Comparison of ENCODE assay signal across 23 cellular contexts in the genomic region with DNA sequence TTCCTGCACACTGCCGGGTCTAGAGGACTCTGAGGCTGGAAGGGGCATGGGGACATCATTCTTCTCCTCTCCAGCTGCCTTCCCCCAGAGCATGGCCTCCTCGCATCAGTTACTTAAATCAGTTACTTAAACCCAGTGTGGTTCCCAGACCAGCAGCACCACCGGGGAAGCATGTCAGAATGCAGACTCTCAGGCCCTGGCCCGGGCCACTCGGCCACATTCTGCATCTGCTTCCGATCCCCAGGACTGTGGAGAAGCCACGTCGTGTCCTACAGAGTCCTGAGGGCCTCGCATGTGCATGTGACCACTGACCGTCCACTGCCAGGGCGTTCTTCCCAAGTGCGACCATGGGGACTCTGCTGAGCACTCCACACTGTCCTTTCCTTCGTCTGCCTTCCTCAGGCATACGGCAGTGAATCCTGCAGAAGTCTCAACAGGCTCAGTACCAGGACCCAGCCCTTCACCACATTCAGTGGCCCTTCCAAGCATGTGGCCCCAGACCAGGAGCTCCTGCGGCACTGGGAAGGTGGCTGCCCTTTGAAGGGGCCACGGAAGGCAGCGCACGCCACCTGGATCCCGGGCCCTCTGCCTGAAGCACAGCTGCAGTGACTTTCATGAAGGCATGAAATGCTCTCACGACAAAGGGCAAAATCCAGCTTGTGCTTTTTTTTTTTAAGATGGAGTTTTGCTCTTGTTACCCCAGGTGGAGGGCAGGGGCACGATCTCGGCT. TPM values are rescaled to one million over a fixed set of nuclear protein-coding genes. Genes with fewer than 3 reads are reported as not detected.
DNase-seq lines count a peak whose midpoint lies in the region; ATAC-seq, FAIRE-seq and TF ChIP-seq lines count a peak whose summit lies in the region.
"Had no signal": no experiment of that assay in that cellular context is flagged by ENCODE, and none has a peak within 500 bp of the region (broad histone marks: within the 10 kb centered on the region; RNA-seq: fewer than 3 reads in every experiment).

No MANE protein-coding gene starts in this region.

- no peaks in the 10 kb centered on the region for H3K79me2 ChIP-seq in HepG2 (ENCODE audit: insufficient read depth, low read length)

- H3K4me2 ChIP-seq in HepG2 (ENCODE audit: low read depth, low read length), result no peak overlapping the region
- H3K4me2 ChIP-seq: A549 had no signal

- H3K4me1 ChIP-seq in HepG2 (ENCODE audit: insufficient read depth, low read length) (peaks cover 53% of the 10 kb centered on the region), right lobe of liver (peaks cover 0 to 47% (median 23%) of the 10 kb centered on the region in 4 donors), kidney (ENCODE audit: control insufficient read depth in 1 of 2, insufficient read depth in 1 of 2, low read depth in 1 of 2, low read length in 2 of 2) (peaks cover 0 to 8% of the 10 kb centered on the region in 2 donors)

- H3K4me3 ChIP-seq in HepG2 (replicated peaks in 1 of 3; ENCODE audit: insufficient read depth in 1 of 3, low read depth in 2 of 3, low read length in 3 of 3) (no peak overlapping the region), right lobe of liver (no peak overlapping the region), kidney (ENCODE audit: low read length in 2 of 2) (no peak overlapping the region)
- H3K4me3 ChIP-seq: A549, HAP-1 had no signal

- intact Hi-C loops in left cardiac atrium (cut with DNase I), result no loop called here
- intact Hi-C loops in Right ventricle myocardium inferior (cut with DNase I), result no loop called here
- intact Hi-C loops in HepG2 (cut with micrococcal nuclease; ENCODE audit: unreplicated experiment), result no loop called here
- intact Hi-C loops in right lobe of liver (cut with DNase I), result no loop called here
- intact Hi-C loops in kidney (cut with DNase I), result no loop called here

- H3K27me3 ChIP-seq in HepG2 (ENCODE audit: control insufficient read depth in 1 of 2, insufficient read depth in 2 of 2, low read length in 2 of 2) (no peaks in the 10 kb centered on the region), right lobe of liver (no peaks in the 10 kb centered on the region)
- H3K27me3 ChIP-seq: BE2C had no signal

- peaks cover 7% of the 10 kb centered on the region; the same call in 1 of the 2 replicates for H4K20me1 ChIP-seq in HepG2 (ENCODE audit: insufficient read depth, low read length)

- no peak overlapping the region for H2AFZ ChIP-seq in HepG2 (ENCODE audit: low read length)

- TF ChIP-seq CTCF in HepG2 (CRISPR knock-in tag; IDR thresholded peaks at IDR 0.05) (no peak), right lobe of liver (IDR thresholded peaks at IDR 0.05) (no peak), kidney (IDR thresholded peaks at IDR 0.05; ENCODE audit: borderline replicate concordance, extremely low read depth, insufficient read depth) (no peak)

- CTCF ChIA-PET in HepG2 (lab: Yijun Ruan, JAX; ENCODE audit: low intra/inter-chr PET ratio, low total read pairs), result interaction anchor here (0.7 kb wide), 1 partner anchor 187 kb away, joined by 3 read pairs; no protein-coding TSS in a partner anchor

- H3K9me3 ChIP-seq in HepG2 (ENCODE audit: low read length) (no peaks in the 10 kb centered on the region), right lobe of liver (no peaks in the 10 kb centered on the region), kidney (ENCODE audit: control insufficient read depth in 1 of 2, low read length in 2 of 2) (no peaks in the 10 kb centered on the region)
- H3K9me3 ChIP-seq: A549, BE2C, Caco-2, HAP-1 had no signal

- no TSS peak for BruUV-seq in HepG2 (replicated peaks; lab: Mats Ljungman, UMichigan)

- no peak overlapping the region for H3K9ac ChIP-seq in HepG2 (ENCODE audit: insufficient read depth, low read depth, low read length)
- no peak overlapping the region for H3K9ac ChIP-seq in kidney (ENCODE audit: low read length in 2 of 2)

- H3K27ac ChIP-seq in HepG2 (ENCODE audit: extremely low read length, insufficient read depth, low read length) (no peak overlapping the region), right lobe of liver (no peak overlapping the region), kidney (ENCODE audit: low read depth in 2 of 2, low read length in 2 of 2) (no peak overlapping the region)
- H3K27ac ChIP-seq: A549 had no signal

- no peak for FAIRE-seq in HepG2 (lab: Jason Lieb, UNC)
- FAIRE-seq in kidney (lab: Jason Lieb, UNC), result no peak
- FAIRE-seq: A549, G401.6, GM18507, H54 had no signal

- TF ChIP-seq POLR2A in HepG2 (IDR thresholded peaks at IDR 0.05; ENCODE audit: insufficient read depth in 1 of 2, low read depth in 2 of 2, low read length in 2 of 2), result no peak
- TF ChIP-seq POLR2A in right lobe of liver (IDR thresholded peaks at IDR 0.05), result no peak

- DNase-seq in left cardiac atrium, result peak; percentile 20
- no peak for DNase-seq in Right ventricle myocardium inferior (ENCODE audit: missing footprints)
- no peak for DNase-seq in HepG2 (ENCODE audit: low spot score)
- no peak for DNase-seq in right lobe of liver
- DNase-seq in kidney, result peak; percentile 49
- DNase-seq: 8988T; ACHN; AML-193; BE2C; Caco-2; CD4-positive, CD25-positive, alpha-beta regulatory T cell; CD8-positive, alpha-beta T cell; DMS153; DND-41; GOT3; HFFc6 had no signal

- POLR2A ChIA-PET in HepG2 (lab: Yijun Ruan, JAX), result interaction anchor here (1.3 kb wide), 1 partner anchor 47 kb away, joined by 4 read pairs; a partner anchor contains a TSS

- WGBS in HepG2 (ENCODE audit: low lambda C conversion rate), result 88% methylated on average over 16 of the region's 22 CpGs
- WGBS in right lobe of liver (ENCODE audit: insufficient coverage, low coverage, low lambda C conversion rate, missing lambda C conversion rate), result 89% methylated on average over 14 of the region's 22 CpGs

- TF ChIP-seq RAD21 in HepG2 (CRISPR knock-in tag; IDR thresholded peaks at IDR 0.05), result no peak

- in situ Hi-C loops in HepG2 (cut with HindIII; ENCODE audit: extremely low pct_ligation_motif_present, low pct_unique_long_range_greater_than_20kb), result no loop called here

- no peak for TF ChIP-seq EP300 in HepG2 (IDR thresholded peaks at IDR 0.05; ENCODE audit: low read depth in 2 of 2, low read length in 2 of 2)
- no peak for TF ChIP-seq EP300 in HepG2 (CRISPR knock-in tag; IDR thresholded peaks at IDR 0.05; ENCODE audit: borderline replicate concordance)

- ATAC-seq in left cardiac atrium (no peak), Right ventricle myocardium inferior (no peak), HepG2 (no peak), right lobe of liver (no peak), GM21390 (IDR thresholded peaks at IDR 0.05; ENCODE audit: unreplicated experiment) (no peak), HG03378 (IDR thresholded peaks at IDR 0.05; ENCODE audit: unreplicated experiment) (no peak)
- ATAC-seq: A549; CD8-positive, alpha-beta T cell had no signal

- H3K36me3 ChIP-seq in HepG2 (replicated peaks in 1 of 2; ENCODE audit: control insufficient read depth in 1 of 2, insufficient read depth in 2 of 2, low read length in 2 of 2) (no peaks in the 10 kb centered on the region; a peak in 1 of 5 replicates), right lobe of liver (no peaks in the 10 kb centered on the region), kidney (ENCODE audit: control insufficient read depth in 1 of 2, insufficient read depth in 2 of 2, low read length in 2 of 2) (no peaks in the 10 kb centered on the region)
- H3K36me3 ChIP-seq: BE2C, HAP-1 had no signal

RNA-seq across cellular contexts. Expression of a gene that starts 46.9 kb away (rescaled TPM):
- total RNA-seq in left cardiac atrium, result 10 to 100 TPM; 35.3 to 55.1 TPM
- total RNA-seq in Right ventricle myocardium inferior, result 45.3 TPM
- 1.4 and 1.6 TPM in 2 replicates for total RNA-seq in HepG2 (2016; rRNA removed; fragmentation: Illumina TruSeq; extraction: Trizol)
- 0.71 and 0.91 TPM in 2 replicates for total RNA-seq in HepG2 (2016; cell fraction: cytosol; rRNA removed; fragmentation: Illumina TruSeq; extraction: Trizol; ENCODE audit: low read depth)
- 1.4 and 1.9 TPM in 2 replicates for total RNA-seq in HepG2 (2016; cell fraction: insoluble cytoplasmic fraction; rRNA removed; fragmentation: Illumina TruSeq; extraction: Trizol)
- 1.5 and 1.7 TPM in 2 replicates for total RNA-seq in HepG2 (2016; cell fraction: membrane; rRNA removed; fragmentation: Illumina TruSeq; extraction: Trizol)
- 0.99 and 1.1 TPM in 2 replicates for total RNA-seq in HepG2 (2016; cell fraction: nucleus; rRNA removed; fragmentation: Illumina TruSeq; extraction: Trizol)
- 4.2 and 8.9 TPM in 2 replicates for polyA plus RNA-seq in HepG2 (2011; rRNA removed)
- 4.3 and 4.7 TPM in 2 replicates for polyA plus RNA-seq in HepG2 (2011; cell fraction: cytosol; rRNA removed)
- 6.6 and 7.6 TPM in 2 replicates for polyA plus RNA-seq in HepG2 (2011; cell fraction: nucleus; rRNA removed)
- 2.1 and 6.2 TPM in 2 replicates for polyA plus RNA-seq in HepG2 (2012)
- polyA plus RNA-seq in HepG2 (2016; cell fraction: cytosol; fragmentation: Illumina TruSeq; extraction: Trizol; ENCODE audit: low read depth), result 0.32 and 0.38 TPM in 2 replicates
- polyA plus RNA-seq in HepG2 (2016; cell fraction: insoluble cytoplasmic fraction; fragmentation: Illumina TruSeq; extraction: Trizol; ENCODE audit: low read depth), result 1.7 and 1.8 TPM in 2 replicates
- polyA plus RNA-seq in HepG2 (2016; cell fraction: membrane; fragmentation: Illumina TruSeq; extraction: Trizol; ENCODE audit: low read depth), result 0.63 and 0.72 TPM in 2 replicates
- 2.7 and 3.4 TPM in 2 replicates for polyA plus RNA-seq in HepG2 (2016; cell fraction: nucleus; fragmentation: Illumina TruSeq; extraction: Trizol; ENCODE audit: insufficient read depth, low read depth)
- 3.9 and 12.1 TPM in 2 replicates for polyA minus RNA-seq in HepG2 (2011; rRNA and poly(A)+ RNA removed; ENCODE audit: low replicate concordance)
- 6.2 and 6.6 TPM in 2 replicates for polyA minus RNA-seq in HepG2 (2011; cell fraction: cytosol; rRNA and poly(A)+ RNA removed)
- polyA minus RNA-seq in HepG2 (2011; cell fraction: nucleus; rRNA and poly(A)+ RNA removed), result 1.7 and 3.1 TPM in 2 replicates
- 100 to 1,000 TPM in 3 of 6 experiments, 10 to 100 TPM in 2, 1 to 10 TPM in 1; 1.0 to 230 (median 101) TPM for total RNA-seq in right lobe of liver
- 147 TPM for total RNA-seq in kidney
- 103 TPM for polyA plus RNA-seq in kidney (ENCODE audit: insufficient read depth, low read depth, low replicate concordance)

RNA-seq across cellular contexts. Expression of a gene that starts 48.4 kb away (rescaled TPM):
- 10 to 100 TPM; 28.1 to 36.5 TPM for total RNA-seq in left cardiac atrium
- total RNA-seq in Right ventricle myocardium inferior, result 18.2 TPM
- total RNA-seq in HepG2 (2016; rRNA removed; fragmentation: Illumina TruSeq; extraction: Trizol), result 16.4 and 31.7 TPM in 2 replicates
- 38.2 and 45.8 TPM in 2 replicates for total RNA-seq in HepG2 (2016; cell fraction: cytosol; rRNA removed; fragmentation: Illumina TruSeq; extraction: Trizol; ENCODE audit: low read depth)
- total RNA-seq in HepG2 (2016; cell fraction: insoluble cytoplasmic fraction; rRNA removed; fragmentation: Illumina TruSeq; extraction: Trizol), result 16.3 and 32.5 TPM in 2 replicates
- total RNA-seq in HepG2 (2016; cell fraction: membrane; rRNA removed; fragmentation: Illumina TruSeq; extraction: Trizol), result 31.0 and 42.8 TPM in 2 replicates
- 15.8 and 21.7 TPM in 2 replicates for total RNA-seq in HepG2 (2016; cell fraction: nucleus; rRNA removed; fragmentation: Illumina TruSeq; extraction: Trizol)
- polyA plus RNA-seq in HepG2 (2011; rRNA removed), result 43.6 and 61.4 TPM in 2 replicates
- 54.3 and 73.8 TPM in 2 replicates for polyA plus RNA-seq in HepG2 (2011; cell fraction: cytosol; rRNA removed)
- 36.9 and 41.0 TPM in 2 replicates for polyA plus RNA-seq in HepG2 (2011; cell fraction: nucleus; rRNA removed)
- polyA plus RNA-seq in HepG2 (2012), result 38.0 and 42.3 TPM in 2 replicates
- 46.1 and 58.0 TPM in 2 replicates for polyA plus RNA-seq in HepG2 (2016; cell fraction: cytosol; fragmentation: Illumina TruSeq; extraction: Trizol; ENCODE audit: low read depth)
- polyA plus RNA-seq in HepG2 (2016; cell fraction: insoluble cytoplasmic fraction; fragmentation: Illumina TruSeq; extraction: Trizol; ENCODE audit: low read depth), result 24.1 and 25.5 TPM in 2 replicates
- 38.1 and 45.2 TPM in 2 replicates for polyA plus RNA-seq in HepG2 (2016; cell fraction: membrane; fragmentation: Illumina TruSeq; extraction: Trizol; ENCODE audit: low read depth)
- 39.8 and 40.0 TPM in 2 replicates for polyA plus RNA-seq in HepG2 (2016; cell fraction: nucleus; fragmentation: Illumina TruSeq; extraction: Trizol; ENCODE audit: insufficient read depth, low read depth)
- polyA minus RNA-seq in HepG2 (2011; rRNA and poly(A)+ RNA removed; ENCODE audit: low replicate concordance), result 51.2 and 54.0 TPM in 2 replicates
- polyA minus RNA-seq in HepG2 (2011; cell fraction: cytosol; rRNA and poly(A)+ RNA removed), result 20.3 and 22.0 TPM in 2 replicates
- 6.6 and 8.5 TPM in 2 replicates for polyA minus RNA-seq in HepG2 (2011; cell fraction: nucleus; rRNA and poly(A)+ RNA removed)
- total RNA-seq in right lobe of liver, result 100 to 1,000 TPM in 5 of 6 experiments, 10 to 100 TPM in 1; 92.4 to 184 (median 170) TPM
- total RNA-seq in kidney, result 36.8 TPM
- polyA plus RNA-seq in kidney (ENCODE audit: insufficient read depth, low read depth, low replicate concordance), result 52.1 TPM

Comparison
In these comparisons a context has a peak if more than half of its experiments do, and no peak if none do; other contexts are left out.
1. DNase-seq: peak in left cardiac atrium (single experiment) and kidney (single experiment); none in Right ventricle myocardium inferior (single experiment), HepG2 (single experiment) and right lobe of liver (0 of 3).